In the genomic region with DNA sequence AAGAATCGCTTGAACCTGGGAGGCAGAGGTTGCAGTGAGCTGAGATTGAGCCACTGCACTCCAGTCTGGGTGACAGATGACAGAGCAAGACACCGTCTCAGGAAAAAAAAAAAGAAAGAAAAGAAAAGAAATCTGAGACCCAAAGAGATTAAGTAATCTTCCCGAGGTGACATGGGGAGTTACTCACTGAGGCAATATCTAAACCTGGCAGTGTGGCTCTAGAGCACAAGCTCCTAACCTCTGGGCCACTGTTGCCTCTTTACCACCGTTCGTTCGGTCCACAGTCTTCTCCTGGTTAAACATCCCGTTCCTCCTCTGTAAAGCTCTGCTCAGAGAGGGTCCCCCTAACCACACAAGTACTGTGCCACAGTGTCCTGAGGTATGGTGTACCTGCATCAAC, we compare ENCODE assay signal across 1 cellular context.
TF ChIP-seq lines count a peak whose summit lies in the region.

No MANE protein-coding gene starts in this region.

TF ChIP-seq in GM23338, 12 proteins besides CTCF, POLR2A, EP300 and RAD21:
- TF ChIP-seq NANOG (IDR thresholded peaks at IDR 0.05; ENCODE audit: borderline replicate concordance), result no peak
- TF ChIP-seq ZNF114 (CRISPR knock-in tag; IDR thresholded peaks at IDR 0.05), result no peak
- no peak for TF ChIP-seq STAT1 (IDR thresholded peaks at IDR 0.05; ENCODE audit: unreplicated experiment)
- TF ChIP-seq, protein P1, sequence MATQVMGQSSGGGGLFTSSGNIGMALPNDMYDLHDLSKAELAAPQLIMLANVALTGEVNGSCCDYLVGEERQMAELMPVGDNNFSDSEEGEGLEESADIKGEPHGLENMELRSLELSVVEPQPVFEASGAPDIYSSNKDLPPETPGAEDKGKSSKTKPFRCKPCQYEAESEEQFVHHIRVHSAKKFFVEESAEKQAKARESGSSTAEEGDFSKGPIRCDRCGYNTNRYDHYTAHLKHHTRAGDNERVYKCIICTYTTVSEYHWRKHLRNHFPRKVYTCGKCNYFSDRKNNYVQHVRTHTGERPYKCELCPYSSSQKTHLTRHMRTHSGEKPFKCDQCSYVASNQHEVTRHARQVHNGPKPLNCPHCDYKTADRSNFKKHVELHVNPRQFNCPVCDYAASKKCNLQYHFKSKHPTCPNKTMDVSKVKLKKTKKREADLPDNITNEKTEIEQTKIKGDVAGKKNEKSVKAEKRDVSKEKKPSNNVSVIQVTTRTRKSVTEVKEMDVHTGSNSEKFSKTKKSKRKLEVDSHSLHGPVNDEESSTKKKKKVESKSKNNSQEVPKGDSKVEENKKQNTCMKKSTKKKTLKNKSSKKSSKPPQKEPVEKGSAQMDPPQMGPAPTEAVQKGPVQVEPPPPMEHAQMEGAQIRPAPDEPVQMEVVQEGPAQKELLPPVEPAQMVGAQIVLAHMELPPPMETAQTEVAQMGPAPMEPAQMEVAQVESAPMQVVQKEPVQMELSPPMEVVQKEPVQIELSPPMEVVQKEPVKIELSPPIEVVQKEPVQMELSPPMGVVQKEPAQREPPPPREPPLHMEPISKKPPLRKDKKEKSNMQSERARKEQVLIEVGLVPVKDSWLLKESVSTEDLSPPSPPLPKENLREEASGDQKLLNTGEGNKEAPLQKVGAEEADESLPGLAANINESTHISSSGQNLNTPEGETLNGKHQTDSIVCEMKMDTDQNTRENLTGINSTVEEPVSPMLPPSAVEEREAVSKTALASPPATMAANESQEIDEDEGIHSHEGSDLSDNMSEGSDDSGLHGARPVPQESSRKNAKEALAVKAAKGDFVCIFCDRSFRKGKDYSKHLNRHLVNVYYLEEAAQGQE (IDR thresholded peaks at IDR 0.05; ENCODE audit: unreplicated experiment), result no peak
- TF ChIP-seq EZH2 (IDR thresholded peaks at IDR 0.05; ENCODE audit: low read depth, unreplicated experiment), result no peak
- no peak for TF ChIP-seq EZH2phosphoT487 (IDR thresholded peaks at IDR 0.05; ENCODE audit: unreplicated experiment)
- no peak for TF ChIP-seq CREB1 (CRISPR knock-in tag; IDR thresholded peaks at IDR 0.05; ENCODE audit: low read depth)
- no peak for TF ChIP-seq ZNF331 (CRISPR knock-in tag; IDR thresholded peaks at IDR 0.05; ENCODE audit: low read depth)
- no peak for TF ChIP-seq JUNB (IDR thresholded peaks at IDR 0.05; ENCODE audit: unreplicated experiment)
- TF ChIP-seq POLR2AphosphoS5 (IDR thresholded peaks at IDR 0.05; ENCODE audit: low read depth), result no peak
- TF ChIP-seq, protein P2, sequence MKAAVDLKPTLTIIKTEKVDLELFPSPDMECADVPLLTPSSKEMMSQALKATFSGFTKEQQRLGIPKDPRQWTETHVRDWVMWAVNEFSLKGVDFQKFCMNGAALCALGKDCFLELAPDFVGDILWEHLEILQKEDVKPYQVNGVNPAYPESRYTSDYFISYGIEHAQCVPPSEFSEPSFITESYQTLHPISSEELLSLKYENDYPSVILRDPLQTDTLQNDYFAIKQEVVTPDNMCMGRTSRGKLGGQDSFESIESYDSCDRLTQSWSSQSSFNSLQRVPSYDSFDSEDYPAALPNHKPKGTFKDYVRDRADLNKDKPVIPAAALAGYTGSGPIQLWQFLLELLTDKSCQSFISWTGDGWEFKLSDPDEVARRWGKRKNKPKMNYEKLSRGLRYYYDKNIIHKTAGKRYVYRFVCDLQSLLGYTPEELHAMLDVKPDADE (IDR thresholded peaks at IDR 0.05), result no peak
- TF ChIP-seq, protein P3, sequence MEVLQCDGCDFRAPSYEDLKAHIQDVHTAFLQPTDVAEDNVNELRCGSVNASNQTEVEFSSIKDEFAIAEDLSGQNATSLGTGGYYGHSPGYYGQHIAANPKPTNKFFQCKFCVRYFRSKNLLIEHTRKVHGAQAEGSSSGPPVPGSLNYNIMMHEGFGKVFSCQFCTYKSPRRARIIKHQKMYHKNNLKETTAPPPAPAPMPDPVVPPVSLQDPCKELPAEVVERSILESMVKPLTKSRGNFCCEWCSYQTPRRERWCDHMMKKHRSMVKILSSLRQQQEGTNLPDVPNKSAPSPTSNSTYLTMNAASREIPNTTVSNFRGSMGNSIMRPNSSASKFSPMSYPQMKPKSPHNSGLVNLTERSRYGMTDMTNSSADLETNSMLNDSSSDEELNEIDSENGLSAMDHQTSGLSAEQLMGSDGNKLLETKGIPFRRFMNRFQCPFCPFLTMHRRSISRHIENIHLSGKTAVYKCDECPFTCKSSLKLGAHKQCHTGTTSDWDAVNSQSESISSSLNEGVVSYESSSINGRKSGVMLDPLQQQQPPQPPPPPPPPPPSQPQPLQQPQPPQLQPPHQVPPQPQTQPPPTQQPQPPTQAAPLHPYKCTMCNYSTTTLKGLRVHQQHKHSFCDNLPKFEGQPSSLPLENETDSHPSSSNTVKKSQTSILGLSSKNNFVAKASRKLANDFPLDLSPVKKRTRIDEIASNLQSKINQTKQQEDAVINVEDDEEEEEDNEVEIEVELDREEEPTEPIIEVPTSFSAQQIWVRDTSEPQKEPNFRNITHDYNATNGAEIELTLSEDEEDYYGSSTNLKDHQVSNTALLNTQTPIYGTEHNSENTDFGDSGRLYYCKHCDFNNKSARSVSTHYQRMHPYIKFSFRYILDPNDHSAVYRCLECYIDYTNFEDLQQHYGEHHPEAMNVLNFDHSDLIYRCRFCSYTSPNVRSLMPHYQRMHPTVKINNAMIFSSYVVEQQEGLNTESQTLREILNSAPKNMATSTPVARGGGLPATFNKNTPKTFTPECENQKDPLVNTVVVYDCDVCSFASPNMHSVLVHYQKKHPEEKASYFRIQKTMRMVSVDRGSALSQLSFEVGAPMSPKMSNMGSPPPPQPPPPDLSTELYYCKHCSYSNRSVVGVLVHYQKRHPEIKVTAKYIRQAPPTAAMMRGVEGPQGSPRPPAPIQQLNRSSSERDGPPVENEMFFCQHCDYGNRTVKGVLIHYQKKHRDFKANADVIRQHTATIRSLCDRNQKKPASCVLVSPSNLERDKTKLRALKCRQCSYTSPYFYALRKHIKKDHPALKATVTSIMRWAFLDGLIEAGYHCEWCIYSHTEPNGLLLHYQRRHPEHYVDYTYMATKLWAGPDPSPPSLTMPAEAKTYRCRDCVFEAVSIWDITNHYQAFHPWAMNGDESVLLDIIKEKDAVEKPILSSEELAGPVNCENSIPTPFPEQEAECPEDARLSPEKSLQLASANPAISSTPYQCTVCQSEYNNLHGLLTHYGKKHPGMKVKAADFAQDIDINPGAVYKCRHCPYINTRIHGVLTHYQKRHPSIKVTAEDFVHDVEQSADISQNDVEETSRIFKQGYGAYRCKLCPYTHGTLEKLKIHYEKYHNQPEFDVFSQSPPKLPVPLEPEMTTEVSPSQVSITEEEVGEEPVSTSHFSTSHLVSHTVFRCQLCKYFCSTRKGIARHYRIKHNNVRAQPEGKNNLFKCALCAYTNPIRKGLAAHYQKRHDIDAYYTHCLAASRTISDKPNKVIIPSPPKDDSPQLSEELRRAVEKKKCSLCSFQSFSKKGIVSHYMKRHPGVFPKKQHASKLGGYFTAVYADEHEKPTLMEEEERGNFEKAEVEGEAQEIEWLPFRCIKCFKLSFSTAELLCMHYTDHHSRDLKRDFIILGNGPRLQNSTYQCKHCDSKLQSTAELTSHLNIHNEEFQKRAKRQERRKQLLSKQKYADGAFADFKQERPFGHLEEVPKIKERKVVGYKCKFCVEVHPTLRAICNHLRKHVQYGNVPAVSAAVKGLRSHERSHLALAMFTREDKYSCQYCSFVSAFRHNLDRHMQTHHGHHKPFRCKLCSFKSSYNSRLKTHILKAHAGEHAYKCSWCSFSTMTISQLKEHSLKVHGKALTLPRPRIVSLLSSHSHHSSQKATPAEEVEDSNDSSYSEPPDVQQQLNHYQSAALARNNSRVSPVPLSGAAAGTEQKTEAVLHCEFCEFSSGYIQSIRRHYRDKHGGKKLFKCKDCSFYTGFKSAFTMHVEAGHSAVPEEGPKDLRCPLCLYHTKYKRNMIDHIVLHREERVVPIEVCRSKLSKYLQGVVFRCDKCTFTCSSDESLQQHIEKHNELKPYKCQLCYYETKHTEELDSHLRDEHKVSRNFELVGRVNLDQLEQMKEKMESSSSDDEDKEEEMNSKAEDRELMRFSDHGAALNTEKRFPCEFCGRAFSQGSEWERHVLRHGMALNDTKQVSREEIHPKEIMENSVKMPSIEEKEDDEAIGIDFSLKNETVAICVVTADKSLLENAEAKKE (CRISPR knock-in tag; IDR thresholded peaks at IDR 0.05), result no peak
